8 cellular contexts compared by ENCODE assay signal in genomic region chrX:30888526-30889146, GRCh38. TPM values are rescaled to one million over a fixed set of nuclear protein-coding genes. Genes with fewer than 3 reads are reported as not detected.
DNase-seq lines count a peak whose midpoint lies in the region; ATAC-seq, FAIRE-seq and TF ChIP-seq lines count a peak whose summit lies in the region.

No MANE protein-coding gene starts in this region.

- 0 out of 2 replicates have a peak, but pooled peaks cover 4% of the 10 kb centered on the region for H3K4me1 ChIP-seq in HUES64 (ENCODE audit: insufficient read depth, low read length)
- no peaks in the 10 kb centered on the region for H3K4me1 ChIP-seq in ovary (ENCODE audit: insufficient read depth)

- under 1% methylated on average over 45 of the region's 45 CpGs for WGBS in HUES64
- 25 to 30% (median 27%) methylated on average over 19 to 45 of the region's 45 CpGs for WGBS in ovary, 3 donors

- H3K27me3 ChIP-seq in HUES64 (ENCODE audit: insufficient read depth, low read length) (no peaks in the 10 kb centered on the region), ovary (no peaks in the 10 kb centered on the region)

- DNase-seq in ELR (ENCODE audit: low read depth) (peak; percentile 26), foreskin fibroblast (peak; percentile 0 to 19), ovary (peak in 2 of 5 donors; percentile 20 to 21), GM12891 (ENCODE audit: insufficient read length, low spot score) (no peak), germinal center (ENCODE audit: low spot score) (no peak)
- DNase-seq in activated T-cell treated with anti-CD3 and anti-CD28 coated beads, Interleukin-2, amount 50 U/mL, for 24 hours = peak; percentile 56

- TF ChIP-seq CTCF in foreskin fibroblast (IDR thresholded peaks at IDR 0.05; ENCODE audit: low read depth, low read length) (no peak), ovary (IDR thresholded peaks at IDR 0.05) (no peak)

- peak overlapping the region; percentile 85 for H3K4me3 Mint-ChIP-seq in activated T-cell treated with anti-CD3 and anti-CD28 coated beads, Interleukin-2, amount 50 U/mL, for 24 hours

- H3K4me1 Mint-ChIP-seq in activated T-cell treated with anti-CD3 and anti-CD28 coated beads, Interleukin-2, amount 50 U/mL, for 24 hours (ENCODE audit: low read depth) = peaks cover 43% of the 10 kb centered on the region

- TF ChIP-seq EP300 in ovary (IDR thresholded peaks at IDR 0.05) = no peak

- H3K9me3 ChIP-seq in HUES64 (ENCODE audit: insufficient read depth, low read depth, low read length) (no peaks in the 10 kb centered on the region), ovary (no peaks in the 10 kb centered on the region)

- H3K36me3 ChIP-seq in HUES64 (ENCODE audit: insufficient read depth, low read length) (no peaks in the 10 kb centered on the region), ovary (no peaks in the 10 kb centered on the region)

- no peak for FAIRE-seq in GM12891 (lab: Jason Lieb, UNC)

- TF ChIP-seq POLR2A in ovary (IDR thresholded peaks at IDR 0.05) (no peak), GM12891 (IDR thresholded peaks at IDR 0.05; ENCODE audit: low read depth, low read length) (no peak)

- peaks cover 20% of the 10 kb centered on the region for H3K27me3 Mint-ChIP-seq in activated T-cell treated with anti-CD3 and anti-CD28 coated beads, Interleukin-2, amount 50 U/mL, for 24 hours

- peak overlapping the region; percentile 93 for H3K27ac Mint-ChIP-seq in activated T-cell treated with anti-CD3 and anti-CD28 coated beads, Interleukin-2, amount 50 U/mL, for 24 hours

- H3K27ac ChIP-seq in HUES64 (ENCODE audit: low read depth, low read length) (peak overlapping the region; percentile 46; the same call in 1 of the 2 replicates), ovary (peak overlapping the region; percentile 70 to 87)

- H3K4me3 ChIP-seq in HUES64 (ENCODE audit: low read length) = peak overlapping the region; percentile 73
- peak overlapping the region; percentile 71 to 76 for H3K4me3 ChIP-seq in foreskin fibroblast (ENCODE audit: low read depth in 1 of 2, low read length in 2 of 2)
- peak overlapping the region; percentile 80 for H3K4me3 ChIP-seq in ovary

- peak; percentile 28 for ATAC-seq in GM21526 (IDR thresholded peaks at IDR 0.05; ENCODE audit: low FRiP score, unreplicated experiment)

- peaks cover 6% of the 10 kb centered on the region for H3K36me3 Mint-ChIP-seq in activated T-cell treated with anti-CD3 and anti-CD28 coated beads, Interleukin-2, amount 50 U/mL, for 24 hours (ENCODE audit: low read depth)

- H3K9me3 Mint-ChIP-seq in activated T-cell treated with anti-CD3 and anti-CD28 coated beads, Interleukin-2, amount 50 U/mL, for 24 hours = no peaks in the 10 kb centered on the region

- intact Hi-C loops in ovary (cut with DNase I) = no loop called here

- peak overlapping the region; percentile 70 for H3K9ac ChIP-seq in HUES64 (ENCODE audit: low read depth, low read length)

TF ChIP-seq in GM12891, 5 proteins besides CTCF, POLR2A, EP300 and RAD21:
- no peak for TF ChIP-seq POU2F2 (IDR thresholded peaks at IDR 0.05; ENCODE audit: low read depth, low read length)
- no peak for TF ChIP-seq PAX5 (IDR thresholded peaks at IDR 0.05; ENCODE audit: insufficient read depth, low read length, severe bottlenecking)
- TF ChIP-seq TAF1 (IDR thresholded peaks at IDR 0.05; ENCODE audit: low read depth, low read length) = no peak
- TF ChIP-seq POLR2AphosphoS5 (IDR thresholded peaks at IDR 0.05; ENCODE audit: low read depth, low read length) = no peak
- no peak for TF ChIP-seq SPI1 (IDR thresholded peaks at IDR 0.05; ENCODE audit: low read depth, low read length)
TF ChIP-seq in GM12891: peak in this region for 0.

RNA-seq across cellular contexts. Expression of gene TAB3, which starts 0.4 kb away (rescaled TPM):
- polyA plus RNA-seq in HUES64 (2013, experiment 1 of 2) = 14.1 TPM
- 13.8 TPM for polyA plus RNA-seq in HUES64 (2013, experiment 2 of 2)
- 10 to 100 TPM; 15.9 to 29.5 (median 22.1) TPM for total RNA-seq in ovary
- polyA plus RNA-seq in ovary = 10 to 100 TPM in 1 of 2 donors, 1 to 10 TPM in 1; 7.8 to 15.8 TPM
- polyA plus RNA-seq in GM12891 (2012; ENCODE audit: low read depth, missing spikeins) = 8.4 TPM

Comparison
In these comparisons a context has a peak if more than half of its experiments do, and no peak if none do; other contexts are left out.
1. DNase-seq: peak in ELR (single experiment), activated T-cell treated with anti-CD3 and anti-CD28 coated beads, Interleukin-2, amount 50 U/mL, for 24 hours (single experiment) and foreskin fibroblast (2 of 2); none in GM12891 (single experiment) and germinal center (single experiment).
2. Peak in every context shown above with its lines, with median percentiles within 50 percentile points of each other: H3K4me3 ChIP-seq.